In genomic region chr5:138951986-138952735, GRCh38 we compare ENCODE assay signal across 13 cellular contexts.
DNase-seq lines count a peak whose midpoint lies in the region; ATAC-seq and TF ChIP-seq lines count a peak whose summit lies in the region.
"Had no signal": no experiment of that assay in that cellular context is flagged by ENCODE, and none has a peak within 500 bp of the region (broad histone marks: within the 10 kb centered on the region; RNA-seq: fewer than 3 reads in every experiment).

No MANE protein-coding gene starts in this region.

- in situ Hi-C loops in GM13976 (cut with MboI; ENCODE audit: low sequenced_read_pairs, unreplicated experiment), result no loop called here

- POLR2A ChIA-PET in WTC11 (lab: Charles Lee), result no interaction called here

- CTCF ChIA-PET in WTC11 (lab: Charles Lee), result no interaction called here

- DNase-seq in activated effector memory CD4-positive, alpha-beta T cell treated with anti-CD3 and anti-CD28 coated beads, Interleukin-2, amount 50 U/mL, for 16 hours, result peak; percentile 53
- DNase-seq in activated effector memory CD4-positive, alpha-beta T cell treated with Interleukin-2 at 50 U/mL for 16 hours, result no peak
- DNase-seq in central memory CD8-positive, alpha-beta T cell (ENCODE audit: low spot score in 2 of 2), result no peak
- DNase-seq in tibial nerve (ENCODE audit: low spot score in 2 of 2), result no peak
- DNase-seq in GM13976 (ENCODE audit: low spot score), result no peak
- no peak for DNase-seq in WTC11 (ENCODE audit: low spot score)
- DNase-seq: naive B cell, NCI-H1694, NCI-H446 treated with DMSO at 0.1 percent for 48 hours had no signal

- H3K27me3 Mint-ChIP-seq in central memory CD8-positive, alpha-beta T cell, result no peaks in the 10 kb centered on the region
- H3K27me3 Mint-ChIP-seq in nephron (ENCODE audit: low read depth), result no peaks in the 10 kb centered on the region
- H3K27me3 Mint-ChIP-seq in WTC11 (ENCODE audit: low read depth), result no peaks in the 10 kb centered on the region
- H3K27me3 Mint-ChIP-seq: naive B cell had no signal

- WGBS in tibial nerve, 2 donors, result 67 to 75% methylated on average over 16 to 17 of the region's 17 CpGs

- no peak for TF ChIP-seq POLR2A in tibial nerve (IDR thresholded peaks at IDR 0.05)

- no peaks in the 10 kb centered on the region for H3K27me3 ChIP-seq in tibial nerve
- H3K27me3 ChIP-seq: suprapubic skin had no signal

- H3K4me3 Mint-ChIP-seq in central memory CD8-positive, alpha-beta T cell, result no peak overlapping the region
- peak overlapping the region in 2 of 3 experiments; percentile 43 to 57 for H3K4me3 Mint-ChIP-seq in nephron
- H3K4me3 Mint-ChIP-seq in WTC11, result no peak overlapping the region
- H3K4me3 Mint-ChIP-seq: activated T-helper 1 cell treated with anti-CD3 and anti-CD28 coated beads, Interleukin-12 subunit alpha, Interleukin-12 subunit beta, Interleukin-2, Interleukin-4 antibody, amounts not matched to agents 30 ng/mL and 10 ng/mL and 1 ng/mL, durations not matched to agents 14 hours and 24 hours and 36 hours had no signal

- no peak for TF ChIP-seq EP300 in tibial nerve (IDR thresholded peaks at IDR 0.05)

- H3K4me1 ChIP-seq in tibial nerve, result peaks cover 3 to 89% (median 54%) of the 10 kb centered on the region in 4 donors

- no peak overlapping the region for H3K4me3 ChIP-seq in tibial nerve

- H3K27ac Mint-ChIP-seq in central memory CD8-positive, alpha-beta T cell (ENCODE audit: low read depth), result peak overlapping the region; percentile 51
- H3K27ac Mint-ChIP-seq in nephron (peak overlapping the region; percentile 77 to 99 (median 99)), WTC11 (no peak overlapping the region)
- H3K27ac Mint-ChIP-seq: activated T-helper 1 cell treated with anti-CD3 and anti-CD28 coated beads, Interleukin-12 subunit alpha, Interleukin-12 subunit beta, Interleukin-2, Interleukin-4 antibody, amounts not matched to agents 30 ng/mL and 10 ng/mL and 1 ng/mL, durations not matched to agents 14 hours and 24 hours and 36 hours had no signal

- TF ChIP-seq CTCF in nephron (IDR thresholded peaks at IDR 0.05; ENCODE audit: unreplicated experiment in 3 of 3) (no peak), tibial nerve (IDR thresholded peaks at IDR 0.05) (no peak), GM13976 (IDR thresholded peaks at IDR 0.05; ENCODE audit: borderline replicate concordance, control extremely low read depth, extremely low read depth, insufficient read depth, missing control alignments) (no peak), WTC11 (IDR thresholded peaks at IDR 0.05) (no peak)

- H3K9me3 ChIP-seq in tibial nerve, result no peaks in the 10 kb centered on the region
- H3K9me3 ChIP-seq: suprapubic skin had no signal

- H3K9me3 Mint-ChIP-seq in central memory CD8-positive, alpha-beta T cell, result no peaks in the 10 kb centered on the region
- H3K9me3 Mint-ChIP-seq in nephron (no peaks in the 10 kb centered on the region), WTC11 (no peaks in the 10 kb centered on the region)
- H3K9me3 Mint-ChIP-seq: activated T-helper 1 cell treated with anti-CD3 and anti-CD28 coated beads, Interleukin-12 subunit alpha, Interleukin-12 subunit beta, Interleukin-2, Interleukin-4 antibody, amounts not matched to agents 30 ng/mL and 10 ng/mL and 1 ng/mL, durations not matched to agents 14 hours and 24 hours and 36 hours; naive B cell had no signal

- no peak for ATAC-seq in central memory CD8-positive, alpha-beta T cell (replicated peaks; ENCODE audit: extremely low read depth, poor library complexity, severe bottlenecking)
- ATAC-seq in HG02852 (IDR thresholded peaks at IDR 0.05; ENCODE audit: unreplicated experiment) (no peak), WTC11 (no peak)

- H3K27ac ChIP-seq in tibial nerve, result peak overlapping the region; percentile 69 to 89 (median 79)

- peaks cover 20% of the 10 kb centered on the region for H3K4me1 Mint-ChIP-seq in central memory CD8-positive, alpha-beta T cell
- peaks cover 83% of the 10 kb centered on the region for H3K4me1 Mint-ChIP-seq in nephron
- peaks cover 36% of the 10 kb centered on the region for H3K4me1 Mint-ChIP-seq in WTC11

- H3K36me3 ChIP-seq in tibial nerve, result peaks cover 0 to 4% (median 0%) of the 10 kb centered on the region in 3 donors

- H3K36me3 Mint-ChIP-seq in central memory CD8-positive, alpha-beta T cell (ENCODE audit: insufficient read depth), result peaks cover 3% of the 10 kb centered on the region
- H3K36me3 Mint-ChIP-seq in nephron (ENCODE audit: low read depth), result peaks cover 14% of the 10 kb centered on the region
- no peaks in the 10 kb centered on the region for H3K36me3 Mint-ChIP-seq in WTC11

TF ChIP-seq in WTC11, 78 proteins besides CTCF, POLR2A, EP300 and RAD21:
- no peak for TF ChIP-seq HMGA2 (CRISPR knock-in tag; IDR thresholded peaks at IDR 0.05)
- no peak for TF ChIP-seq STAT6 (CRISPR knock-in tag; conservative IDR thresholded peaks at IDR 0.05; ENCODE audit: low read depth)
- TF ChIP-seq MYBL2 (CRISPR knock-in tag; IDR thresholded peaks at IDR 0.05), result no peak

Comparison
In these comparisons a context has a peak if more than half of its experiments do, and no peak if none do; other contexts are left out.
1. H3K4me3 Mint-ChIP-seq: peak in nephron (2 of 3); none in central memory CD8-positive, alpha-beta T cell (single experiment) and WTC11 (single experiment).